Comparison of ENCODE assay signal across 8 cellular contexts in genomic region chr5:36507332-36507952, GRCh38.
A peak's percentile ranks its signal among the peaks of the same experiment; 100 is the strongest.
DNase-seq lines count a peak whose midpoint lies in the region; ATAC-seq and TF ChIP-seq lines count a peak whose summit lies in the region.

No MANE protein-coding gene starts in this region.

- no peaks in the 10 kb centered on the region for H3K36me3 Mint-ChIP-seq in activated naive CD4-positive, alpha-beta T cell treated with anti-CD3 and anti-CD28 coated beads, Interleukin-2, amount 50 U/mL, for 72 hours

- POLR2A ChIA-PET in BJ (lab: Charles Lee): no interaction called here

- no peak for DNase-seq in BJ (ENCODE audit: low read depth)
- peak; percentile 35 for DNase-seq in NCI-H1048 (lab: John Stamatoyannopoulos, UW)
- peak; percentile 63 for DNase-seq in SKM-1 treated with dmso at 0.1 percent for 144 hours (lab: John Stamatoyannopoulos, UW; ENCODE audit: unreplicated experiment)
- peak in 1 of 2 donors; percentile 75 for DNase-seq in activated naive CD4-positive, alpha-beta T cell treated with anti-CD3 and anti-CD28 coated beads, Interleukin-2, amount 50 U/mL, for 72 hours (ENCODE audit: low spot score in 2 of 2)
- peak; percentile 86 for DNase-seq in cardiac septum (ENCODE audit: low spot score)
- peak; percentile 63 for DNase-seq in putamen (ENCODE audit: low spot score)

- intact Hi-C loops in cardiac septum (cut with DNase I): loop anchor here (5.0 kb wide), 2 partner anchors 90 to 185 kb away; no protein-coding TSS in a partner anchor

- CTCF ChIA-PET in BJ (lab: Yijun Ruan, JAX): interaction anchor here (0.6 to 11.6 kb wide), 17 partner anchors 9 to 428 kb away, joined by 3 to 143 read pairs (median 5); no protein-coding TSS in a partner anchor

- peak; percentile 91 for TF ChIP-seq CTCF in BJ (IDR thresholded peaks at IDR 0.05; ENCODE audit: insufficient read depth, low read depth, low read length)

- no peaks in the 10 kb centered on the region for H3K9me3 Mint-ChIP-seq in activated naive CD4-positive, alpha-beta T cell treated with anti-CD3 and anti-CD28 coated beads, Interleukin-2, amount 50 U/mL, for 72 hours

- no peak overlapping the region for H3K27ac Mint-ChIP-seq in activated naive CD4-positive, alpha-beta T cell treated with anti-CD3 and anti-CD28 coated beads, Interleukin-2, amount 50 U/mL, for 72 hours

- no peak overlapping the region for H3K4me3 ChIP-seq in BJ (ENCODE audit: low read depth, low read length)

- no peaks in the 10 kb centered on the region for H3K36me3 ChIP-seq in BJ (ENCODE audit: control insufficient read depth, insufficient read depth, low read length)

- ATAC-seq in GM19463 (IDR thresholded peaks at IDR 0.05; ENCODE audit: unreplicated experiment): peak; percentile 67
- ATAC-seq in activated naive CD4-positive, alpha-beta T cell treated with anti-CD3 and anti-CD28 coated beads, Interleukin-2, amount 50 U/mL, for 72 hours: peak; percentile 52 to 53
- ATAC-seq in GM19023 (IDR thresholded peaks at IDR 0.05; ENCODE audit: unreplicated experiment): no peak

- H3K27me3 ChIP-seq in BJ (ENCODE audit: control insufficient read depth, insufficient read depth, low read length): peaks cover 3% of the 10 kb centered on the region
